Comparison of ENCODE assay signal across 25 cellular contexts in the genomic region with DNA sequence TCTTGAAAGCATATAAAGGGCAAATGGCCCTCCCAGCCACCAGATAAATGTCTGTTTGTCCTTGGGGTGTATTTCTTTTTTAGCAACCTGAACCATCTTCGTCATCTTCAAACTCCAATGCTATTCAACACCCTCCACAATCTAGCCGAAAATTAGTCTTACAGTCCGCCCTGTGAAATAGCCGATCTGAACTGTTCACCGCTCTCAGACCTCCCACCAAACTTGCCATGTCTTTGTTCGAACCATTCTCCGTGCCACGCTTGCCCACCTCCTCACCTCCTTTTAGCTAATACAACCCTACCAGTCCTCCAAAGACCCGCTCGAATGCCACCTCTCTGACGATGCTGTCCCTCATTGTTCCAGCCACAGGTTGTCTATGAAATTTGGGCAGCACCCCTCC. TPM values are rescaled to one million over a fixed set of nuclear protein-coding genes. Genes with fewer than 3 reads are reported as not detected.
DNase-seq lines count a peak whose midpoint lies in the region; ATAC-seq, FAIRE-seq and TF ChIP-seq lines count a peak whose summit lies in the region.
"Had no signal": no experiment of that assay in that cellular context is flagged by ENCODE, and none has a peak within 500 bp of the region (broad histone marks: within the 10 kb centered on the region; RNA-seq: fewer than 3 reads in every experiment).

No MANE protein-coding gene starts in this region.

- no peaks in the 10 kb centered on the region for H3F3A ChIP-seq in neural progenitor cell (ENCODE audit: low read depth)

- no peaks in the 10 kb centered on the region for H3K27me3 ChIP-seq in right atrium auricular region
- no peaks in the 10 kb centered on the region for H3K27me3 ChIP-seq in neural progenitor cell

- TF ChIP-seq CTCF in right atrium auricular region (IDR thresholded peaks at IDR 0.05) (no peak), nephron progenitor cell (IDR thresholded peaks at IDR 0.05) (no peak), neural progenitor cell (IDR thresholded peaks at IDR 0.05) (no peak), foreskin fibroblast (IDR thresholded peaks at IDR 0.05; ENCODE audit: low read depth, low read length) (no peak), D721Med (IDR thresholded peaks at IDR 0.05; ENCODE audit: insufficient read depth, missing control alignments) (no peak), mucosa of descending colon (IDR thresholded peaks at IDR 0.05) (no peak)

- intact Hi-C loops in left ventricle myocardium superior (cut with micrococcal nuclease): loop anchor here (10.0 kb wide), 1 partner anchor 116 kb away; a partner anchor contains a TSS
- intact Hi-C loops in mucosa of descending colon (cut with DNase I, micrococcal nuclease): no loop called here

- H3K27ac ChIP-seq in right atrium auricular region: peak overlapping the region; percentile 50 to 53
- peak overlapping the region; percentile 64 for H3K27ac ChIP-seq in caudate nucleus (ENCODE audit: low read depth, low read length)
- no peak overlapping the region for H3K27ac ChIP-seq in neural progenitor cell
- H3K27ac ChIP-seq: C4-2B, GM23248 had no signal

- H3K9me3 ChIP-seq in right atrium auricular region: no peaks in the 10 kb centered on the region
- no peaks in the 10 kb centered on the region for H3K9me3 ChIP-seq in neural progenitor cell (ENCODE audit: low read depth)
- no peaks in the 10 kb centered on the region for H3K9me3 ChIP-seq in mucosa of descending colon
- H3K9me3 ChIP-seq: MG63 had no signal

- H3K4me3 ChIP-seq in right atrium auricular region (no peak overlapping the region), neural progenitor cell (no peak overlapping the region), foreskin fibroblast (ENCODE audit: low read depth in 1 of 2, low read length in 2 of 2) (no peak overlapping the region), mucosa of descending colon (no peak overlapping the region)
- H3K4me3 ChIP-seq: GM23248, MG63 had no signal

- H4K20me1 ChIP-seq in neural progenitor cell (ENCODE audit: low read depth): no peaks in the 10 kb centered on the region

- H3K4me2 ChIP-seq in neural progenitor cell: no peak overlapping the region

- H3K4me3 Mint-ChIP-seq in nephron progenitor cell (no peak overlapping the region), neural progenitor cell (no peak overlapping the region)
- H3K4me3 Mint-ChIP-seq: CD8-positive, alpha-beta memory T cell; H9; HFFc6 had no signal

- DNase-seq in right atrium auricular region (ENCODE audit: low spot score) (no peak), left ventricle myocardium superior (no peak), caudate nucleus (lab: John Stamatoyannopoulos, UW) (no peak), nephron progenitor cell (no peak), neural progenitor cell (ENCODE audit: low spot score) (no peak), foreskin fibroblast (no peak), D721Med (ENCODE audit: insufficient read length, low spot score) (no peak), mucosa of descending colon (no peak)
- DNase-seq: Calu3; CD8-positive, alpha-beta memory T cell; DMS53; GDM1; GM23248; H9; HFFc6; MG63; NCI-H1048; NCI-H1417 treated with DMSO at 0.1 percent for 48 hours; NCI-H187 treated with DMSO at 0.1 percent for 48 hours; NCI-H2107; NCI-H446 treated with DMSO at 0.1 percent for 48 hours; PC-3; SHP77 had no signal

- ATAC-seq in left ventricle myocardium superior: no peak
- ATAC-seq in mucosa of descending colon: no peak
- ATAC-seq: PC-3 had no signal

- peaks cover 0 to 23% of the 10 kb centered on the region in 2 donors for H3K4me1 ChIP-seq in right atrium auricular region
- H3K4me1 ChIP-seq in neural progenitor cell: no peaks in the 10 kb centered on the region
- no peaks in the 10 kb centered on the region for H3K4me1 ChIP-seq in mucosa of descending colon (ENCODE audit: low read depth)

- H3K27me3 Mint-ChIP-seq in nephron progenitor cell (ENCODE audit: low read depth, poor library complexity) (peaks cover 11% of the 10 kb centered on the region), neural progenitor cell (ENCODE audit: insufficient read depth, low read depth) (no peaks in the 10 kb centered on the region)

- H3K36me3 Mint-ChIP-seq in nephron progenitor cell (ENCODE audit: low read depth) (no peaks in the 10 kb centered on the region), neural progenitor cell (no peaks in the 10 kb centered on the region)
- H3K36me3 Mint-ChIP-seq: CD8-positive, alpha-beta memory T cell had no signal

- no peaks in the 10 kb centered on the region for H3K36me3 ChIP-seq in right atrium auricular region
- H3K36me3 ChIP-seq in neural progenitor cell: no peaks in the 10 kb centered on the region
- H3K36me3 ChIP-seq in mucosa of descending colon (ENCODE audit: low read depth): no peaks in the 10 kb centered on the region
- H3K36me3 ChIP-seq: MG63 had no signal

- H3K9ac ChIP-seq in neural progenitor cell: no peak overlapping the region
- H3K9ac ChIP-seq: GM23248 had no signal

- H3K9me3 Mint-ChIP-seq in nephron progenitor cell (no peaks in the 10 kb centered on the region), neural progenitor cell (no peaks in the 10 kb centered on the region)
- H3K9me3 Mint-ChIP-seq: H9, HFFc6 had no signal

- H3K79me2 ChIP-seq in neural progenitor cell (ENCODE audit: low read depth): no peaks in the 10 kb centered on the region

- H2AFZ ChIP-seq in neural progenitor cell (replicated peaks): no peak overlapping the region
- H2AFZ ChIP-seq: GM23248 had no signal

- H3K4me1 Mint-ChIP-seq in nephron progenitor cell (peaks cover 33% of the 10 kb centered on the region), neural progenitor cell (peaks cover 6% of the 10 kb centered on the region)

- H3K27ac Mint-ChIP-seq in nephron progenitor cell (peak overlapping the region; percentile 15), neural progenitor cell (no peak overlapping the region)
- H3K27ac Mint-ChIP-seq: H9, HFFc6 had no signal

- no peak for FAIRE-seq in D721Med (lab: Jason Lieb, UNC)
- FAIRE-seq: A204.1 had no signal

RNA-seq across cellular contexts. Expression of a gene that starts 46.0 kb away (rescaled TPM):
- total RNA-seq in right atrium auricular region: 10 to 100 TPM; 21.6 to 22.1 TPM
- 20.7 TPM for total RNA-seq in left ventricle myocardium superior
- total RNA-seq in neural progenitor cell (ENCODE audit: low replicate concordance): 43.3 and 80.7 TPM in 2 replicates
- 10 to 100 TPM; 37.6 to 45.9 (median 43.1) TPM for total RNA-seq in mucosa of descending colon
